Comparison of ENCODE assay signal across 8 cellular contexts in genomic region chr5:151659001-151659754, GRCh38. TPM values are rescaled to one million over a fixed set of nuclear protein-coding genes. Genes with fewer than 3 reads are reported as not detected.
A peak's percentile ranks its signal among the peaks of the same experiment; 100 is the strongest.
DNase-seq lines count a peak whose midpoint lies in the region; TF ChIP-seq lines count a peak whose summit lies in the region.

No MANE protein-coding gene starts in this region.

- TF ChIP-seq POLR2A in ovary (IDR thresholded peaks at IDR 0.05): no peak

- H3K27me3 ChIP-seq in SJCRH30 (no peaks in the 10 kb centered on the region), ovary (no peaks in the 10 kb centered on the region), tibial artery (no peaks in the 10 kb centered on the region)

- TF ChIP-seq CTCF in ovary (IDR thresholded peaks at IDR 0.05): peak; percentile 77 to 93 (median 87)
- TF ChIP-seq CTCF in tibial artery (IDR thresholded peaks at IDR 0.05): peak; percentile 80 to 94

- H3K27ac ChIP-seq in SJCRH30 (no peak overlapping the region), ovary (peak overlapping the region in 1 of 2 donors; percentile 39), tibial artery (peak overlapping the region; percentile 34 to 89)

- DNase-seq in GDM1 (lab: John Stamatoyannopoulos, UW): peak; percentile 61
- peak; percentile 65 for DNase-seq in GOT3 (lab: John Stamatoyannopoulos, UW)
- peak; percentile 78 for DNase-seq in LoVo (ENCODE audit: low spot score)
- DNase-seq in SJCRH30: peak; percentile 79 to 90
- peak; percentile 92 for DNase-seq in activated effector memory CD4-positive, alpha-beta T cell treated with anti-CD3 and anti-CD28 coated beads, Interleukin-2, amount 50 U/mL, for 16 hours
- DNase-seq in germinal center (ENCODE audit: low spot score): peak; percentile 77
- peak; percentile 85 to 92 (median 90) for DNase-seq in ovary
- DNase-seq in tibial artery: peak; percentile 61 to 91

- intact Hi-C loops in ovary (cut with DNase I): loop anchor here in 3 of 4 donors (2.0 to 10.0 kb wide), 2 partner anchors 82 to 214 kb away; partner anchors contain the start of gene SLC36A1 (in 1 of the 3)
- intact Hi-C loops in tibial artery (cut with DNase I; ENCODE audit: low total_unique reads): loop anchor here (1.0 kb wide), 1 partner anchor 81 kb away; no protein-coding TSS in a partner anchor

- H3K9me3 ChIP-seq in SJCRH30 (replicated peaks): no peaks in the 10 kb centered on the region
- H3K9me3 ChIP-seq in ovary: no peaks in the 10 kb centered on the region
- no peaks in the 10 kb centered on the region for H3K9me3 ChIP-seq in tibial artery

- no peak for TF ChIP-seq EP300 in ovary (IDR thresholded peaks at IDR 0.05)

- no peaks in the 10 kb centered on the region for H3K4me1 ChIP-seq in SJCRH30
- peaks cover 10% of the 10 kb centered on the region for H3K4me1 ChIP-seq in ovary (ENCODE audit: insufficient read depth)
- peaks cover 0 to 35% (median 20%) of the 10 kb centered on the region in 4 donors for H3K4me1 ChIP-seq in tibial artery

- peaks cover 24% of the 10 kb centered on the region for H3K36me3 ChIP-seq in SJCRH30
- H3K36me3 ChIP-seq in ovary: no peaks in the 10 kb centered on the region
- H3K36me3 ChIP-seq in tibial artery: peaks cover 21 to 24% (median 23%) of the 10 kb centered on the region in 3 donors

- H3K4me3 ChIP-seq in SJCRH30: no peak overlapping the region
- H3K4me3 ChIP-seq in ovary: no peak overlapping the region
- no peak overlapping the region for H3K4me3 ChIP-seq in tibial artery

- 8 to 14% (median 12%) methylated on average over 10 of the region's 10 CpGs for WGBS in ovary, 3 donors

RNA-seq across cellular contexts. Expression of gene SPARC, which starts 27.5 kb away (rescaled TPM):
- total RNA-seq in SJCRH30 (2014; rRNA removed; shearing (Covaris generic)): 1,211 and 1,265 TPM in 2 replicates
- 1,000 to 10,000 TPM in 1 of 7 donors, 100 to 1,000 TPM in 6; 220 to 1,059 (median 717) TPM for total RNA-seq in ovary
- 1,000 to 10,000 TPM in 1 of 2 donors, 100 to 1,000 TPM in 1; 924 to 2,564 TPM for polyA plus RNA-seq in ovary
